In the genomic region with DNA sequence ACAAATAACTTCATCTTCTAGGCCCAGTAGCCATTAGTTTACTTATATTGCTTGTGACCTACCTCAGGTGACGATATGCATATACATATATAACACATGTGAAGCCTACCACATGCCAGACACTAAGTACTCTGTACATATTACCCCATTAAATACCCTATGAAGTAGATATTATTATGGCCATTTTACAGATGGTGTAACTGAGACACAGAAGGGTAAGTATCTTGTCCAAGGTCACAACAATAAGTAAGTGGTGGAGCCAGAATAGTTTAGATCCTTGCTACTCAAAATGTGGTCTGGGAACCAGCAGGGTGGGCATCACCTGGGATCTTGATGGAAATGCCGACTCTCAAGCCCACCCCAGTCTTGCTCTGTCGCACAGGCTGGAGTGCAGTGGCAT, we compare ENCODE assay signal across 1 cellular context.
TF ChIP-seq lines count a peak whose summit lies in the region.

No MANE protein-coding gene starts in this region.

TF ChIP-seq in WTC11, 78 proteins besides CTCF, POLR2A, EP300 and RAD21 (continued from another document):
- TF ChIP-seq STAT6 (CRISPR knock-in tag; conservative IDR thresholded peaks at IDR 0.05; ENCODE audit: low read depth), result no peak
- no peak for TF ChIP-seq GTF2I (CRISPR knock-in tag; conservative IDR thresholded peaks at IDR 0.05)
- no peak for TF ChIP-seq ZNF396 (CRISPR knock-in tag; IDR thresholded peaks at IDR 0.05; ENCODE audit: borderline replicate concordance)
- no peak for TF ChIP-seq TEAD4 (CRISPR knock-in tag; IDR thresholded peaks at IDR 0.05)
- TF ChIP-seq JAZF1 (CRISPR knock-in tag; IDR thresholded peaks at IDR 0.05), result no peak
- TF ChIP-seq SOX15 (CRISPR knock-in tag; IDR thresholded peaks at IDR 0.05), result no peak
- no peak for TF ChIP-seq RELA (CRISPR knock-in tag; IDR thresholded peaks at IDR 0.05; ENCODE audit: borderline replicate concordance)
- TF ChIP-seq OVOL2 (CRISPR knock-in tag; IDR thresholded peaks at IDR 0.05; ENCODE audit: borderline replicate concordance), result no peak
- no peak for TF ChIP-seq FOXK1 (CRISPR knock-in tag; IDR thresholded peaks at IDR 0.05)
- no peak for TF ChIP-seq CREM (CRISPR knock-in tag; IDR thresholded peaks at IDR 0.05)
- no peak for TF ChIP-seq ELF4 (CRISPR knock-in tag; IDR thresholded peaks at IDR 0.05; ENCODE audit: low read depth)
- no peak for TF ChIP-seq SMAD3 (CRISPR knock-in tag; IDR thresholded peaks at IDR 0.05; ENCODE audit: borderline replicate concordance)
- no peak for TF ChIP-seq NR3C1 (CRISPR knock-in tag; conservative IDR thresholded peaks at IDR 0.05; ENCODE audit: low read depth)
- TF ChIP-seq ZNF219 (CRISPR knock-in tag; IDR thresholded peaks at IDR 0.05; ENCODE audit: borderline replicate concordance), result no peak
- TF ChIP-seq, protein P1, sequence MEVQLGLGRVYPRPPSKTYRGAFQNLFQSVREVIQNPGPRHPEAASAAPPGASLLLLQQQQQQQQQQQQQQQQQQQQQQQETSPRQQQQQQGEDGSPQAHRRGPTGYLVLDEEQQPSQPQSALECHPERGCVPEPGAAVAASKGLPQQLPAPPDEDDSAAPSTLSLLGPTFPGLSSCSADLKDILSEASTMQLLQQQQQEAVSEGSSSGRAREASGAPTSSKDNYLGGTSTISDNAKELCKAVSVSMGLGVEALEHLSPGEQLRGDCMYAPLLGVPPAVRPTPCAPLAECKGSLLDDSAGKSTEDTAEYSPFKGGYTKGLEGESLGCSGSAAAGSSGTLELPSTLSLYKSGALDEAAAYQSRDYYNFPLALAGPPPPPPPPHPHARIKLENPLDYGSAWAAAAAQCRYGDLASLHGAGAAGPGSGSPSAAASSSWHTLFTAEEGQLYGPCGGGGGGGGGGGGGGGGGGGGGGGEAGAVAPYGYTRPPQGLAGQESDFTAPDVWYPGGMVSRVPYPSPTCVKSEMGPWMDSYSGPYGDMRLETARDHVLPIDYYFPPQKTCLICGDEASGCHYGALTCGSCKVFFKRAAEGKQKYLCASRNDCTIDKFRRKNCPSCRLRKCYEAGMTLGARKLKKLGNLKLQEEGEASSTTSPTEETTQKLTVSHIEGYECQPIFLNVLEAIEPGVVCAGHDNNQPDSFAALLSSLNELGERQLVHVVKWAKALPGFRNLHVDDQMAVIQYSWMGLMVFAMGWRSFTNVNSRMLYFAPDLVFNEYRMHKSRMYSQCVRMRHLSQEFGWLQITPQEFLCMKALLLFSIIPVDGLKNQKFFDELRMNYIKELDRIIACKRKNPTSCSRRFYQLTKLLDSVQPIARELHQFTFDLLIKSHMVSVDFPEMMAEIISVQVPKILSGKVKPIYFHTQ (CRISPR knock-in tag; IDR thresholded peaks at IDR 0.05), result no peak
- no peak for TF ChIP-seq ZNF416 (CRISPR knock-in tag; IDR thresholded peaks at IDR 0.05)
TF ChIP-seq in WTC11: peak in this region for 0.
